ENCODE assay signal across 32 cellular contexts in the genomic region with DNA sequence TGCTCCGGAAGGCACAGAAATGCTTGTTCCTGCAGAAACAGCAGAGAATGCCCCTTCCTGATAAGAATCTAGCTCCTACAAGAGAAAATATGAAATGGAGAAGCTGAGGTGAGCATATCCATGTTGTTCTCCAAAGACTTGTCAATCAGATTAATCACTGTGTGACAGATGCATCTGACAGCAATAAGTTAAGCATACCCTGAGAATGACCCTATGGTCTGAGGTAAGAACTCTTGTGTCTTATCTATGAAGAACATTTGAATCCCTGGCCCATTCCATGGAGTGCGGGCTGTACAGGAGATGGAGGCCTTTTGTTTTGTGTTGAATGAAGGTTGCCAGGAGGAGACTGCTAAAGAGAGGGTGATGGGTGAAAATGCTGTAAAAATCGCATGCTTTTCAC. TPM values are rescaled to one million over a fixed set of nuclear protein-coding genes. Genes with fewer than 3 reads are reported as not detected.
"Had no signal": no experiment of that assay in that cellular context is flagged by ENCODE, and none has a peak within 500 bp of the region (broad histone marks: within the 10 kb centered on the region; RNA-seq: fewer than 3 reads in every experiment).

No MANE protein-coding gene starts in this region.

- H3K9me3 ChIP-seq: ascending aorta, breast epithelium, colonic mucosa had no signal

- H3K27ac ChIP-seq: ascending aorta, breast epithelium, cardiac muscle cell, colonic mucosa, VCaP had no signal

- H3K4me3 Mint-ChIP-seq: activated CD8-positive, alpha-beta T cell treated with anti-CD3 and anti-CD28 coated beads for 36 hours; activated naive CD4-positive, alpha-beta T cell treated with anti-CD3 and anti-CD28 coated beads, Interleukin-2, amount 10 ng/mL, durations not matched to agents 7 days and 5 days; activated naive CD8-positive, alpha-beta T cell treated with anti-CD3 and anti-CD28 coated beads, Interleukin-2, amount 10 ng/mL, durations not matched to agents 7 days and 5 days; activated T-cell treated with anti-CD3 and anti-CD28 coated beads, Interleukin-2, amount 50 U/mL, for 4 hours; brain; WTC11 had no signal

- ATAC-seq: activated CD8-positive, alpha-beta T cell treated with anti-CD3 and anti-CD28 coated beads for 36 hours; activated naive CD4-positive, alpha-beta T cell treated with anti-CD3 and anti-CD28 coated beads, Interleukin-2, amount 50 U/mL, for 72 hours; activated T-cell treated with anti-CD3 and anti-CD28 coated beads, Interleukin-2, amount 50 U/mL, for 4 hours; esophagus mucosa; WTC11 had no signal

- DNase-seq: activated CD4-positive, alpha-beta T cell treated with anti-CD3 and anti-CD28 coated beads for 1 hour; activated CD4-positive, alpha-beta T cell treated with anti-CD3 and anti-CD28 coated beads for 4 hours; activated CD4-positive, alpha-beta T cell treated with anti-CD3 and anti-CD28 coated beads, Interleukin-2, amount 50 U/mL, for 1 hour; activated CD4-positive, alpha-beta T cell treated with anti-CD3 and anti-CD28 coated beads, Interleukin-2, amount 50 U/mL, for 48 hours; activated CD8-positive, alpha-beta memory T cell treated with anti-CD3 and anti-CD28 coated beads for 24 hours; activated CD8-positive, alpha-beta T cell treated with anti-CD3 and anti-CD28 coated beads for 36 hours; activated effector memory CD4-positive, alpha-beta T cell treated with anti-CD3 and anti-CD28 coated beads, Interleukin-2, amount 50 U/mL, for 16 hours; activated naive CD4-positive, alpha-beta T cell; activated naive CD4-positive, alpha-beta T cell treated with anti-CD3 and anti-CD28 coated beads, Interleukin-2, amount 10 ng/mL, durations not matched to agents 7 days and 5 days; activated naive CD8-positive, alpha-beta T cell treated with anti-CD3 and anti-CD28 coated beads, Interleukin-2, amount 10 ng/mL, durations not matched to agents 7 days and 5 days; activated T-cell treated with anti-CD3 and anti-CD28 coated beads, Interleukin-2, amount 50 U/mL, for 4 hours; central memory CD4-positive, alpha-beta T cell; cerebellar nuclear complex; colonic mucosa; effector CD8-positive, alpha-beta T cell; foreskin fibroblast; head of caudate nucleus; T-helper 2 cell had no signal

- H3K27ac Mint-ChIP-seq: activated CD8-positive, alpha-beta T cell treated with anti-CD3 and anti-CD28 coated beads for 36 hours; activated naive CD4-positive, alpha-beta T cell treated with anti-CD3 and anti-CD28 coated beads, Interleukin-2, amount 10 ng/mL, durations not matched to agents 7 days and 5 days; activated naive CD4-positive, alpha-beta T cell treated with anti-CD3 and anti-CD28 coated beads, Interleukin-2, amount 50 U/mL, for 72 hours; activated naive CD8-positive, alpha-beta T cell treated with anti-CD3 and anti-CD28 coated beads, Interleukin-2, amount 10 ng/mL, durations not matched to agents 7 days and 5 days; activated T-helper 2 cell treated with anti-CD3 and anti-CD28 coated beads, Interferon-gamma antibody, Interleukin-2, Interleukin-4, amounts not matched to agents 10 μg/mL and 5 μg/mL and 100 μg/mL, durations not matched to agents 14 hours and 24 hours and 36 hours; brain; WTC11 had no signal

- H3K27me3 Mint-ChIP-seq: activated CD8-positive, alpha-beta T cell treated with anti-CD3 and anti-CD28 coated beads for 36 hours; activated naive CD8-positive, alpha-beta T cell treated with anti-CD3 and anti-CD28 coated beads, Interleukin-2, amount 10 ng/mL, durations not matched to agents 7 days and 5 days; brain had no signal

- H3K27me3 ChIP-seq: ascending aorta, breast epithelium, cardiac muscle cell, colonic mucosa had no signal

- H3K4me3 ChIP-seq: ascending aorta, breast epithelium, cardiac muscle cell, colonic mucosa had no signal

- H3K9me3 Mint-ChIP-seq: activated CD8-positive, alpha-beta T cell treated with anti-CD3 and anti-CD28 coated beads for 36 hours; activated naive CD4-positive, alpha-beta T cell treated with anti-CD3 and anti-CD28 coated beads, Interleukin-2, amount 10 ng/mL, durations not matched to agents 7 days and 5 days; activated naive CD4-positive, alpha-beta T cell treated with anti-CD3 and anti-CD28 coated beads, Interleukin-2, amount 50 U/mL, for 72 hours; activated naive CD8-positive, alpha-beta T cell treated with anti-CD3 and anti-CD28 coated beads, Interleukin-2, amount 10 ng/mL, durations not matched to agents 7 days and 5 days; activated T-cell treated with anti-CD3 and anti-CD28 coated beads, Interleukin-2, amount 50 U/mL, for 4 hours; activated T-helper 2 cell treated with anti-CD3 and anti-CD28 coated beads, Interferon-gamma antibody, Interleukin-2, Interleukin-4, amounts not matched to agents 10 μg/mL and 5 μg/mL and 100 μg/mL, durations not matched to agents 14 hours and 24 hours and 36 hours; brain; WTC11 had no signal

- H3K36me3 ChIP-seq: ascending aorta, breast epithelium, cardiac muscle cell, colonic mucosa had no signal

- H3K4me1 Mint-ChIP-seq: activated naive CD4-positive, alpha-beta T cell treated with anti-CD3 and anti-CD28 coated beads, Interleukin-2, amount 10 ng/mL, durations not matched to agents 7 days and 5 days; activated naive CD8-positive, alpha-beta T cell treated with anti-CD3 and anti-CD28 coated beads, Interleukin-2, amount 10 ng/mL, durations not matched to agents 7 days and 5 days; brain had no signal

- H3K36me3 Mint-ChIP-seq: activated naive CD4-positive, alpha-beta T cell treated with anti-CD3 and anti-CD28 coated beads, Interleukin-2, amount 10 ng/mL, durations not matched to agents 7 days and 5 days; activated naive CD4-positive, alpha-beta T cell treated with anti-CD3 and anti-CD28 coated beads, Interleukin-2, amount 50 U/mL, for 72 hours; brain; WTC11 had no signal

- FAIRE-seq: frontal cortex, TTC549 had no signal

- H3K4me1 ChIP-seq: ascending aorta, breast epithelium, colonic mucosa had no signal

RNA-seq across cellular contexts. Expression of gene ASB5, which starts 21.5 kb away (rescaled TPM):
- total RNA-seq: activated CD8-positive, alpha-beta T cell treated with anti-CD3 and anti-CD28 coated beads for 36 hours; activated naive CD4-positive, alpha-beta T cell treated with anti-CD3 and anti-CD28 coated beads, Interleukin-2, amount 50 U/mL, for 72 hours; activated naive CD8-positive, alpha-beta T cell treated with anti-CD3 and anti-CD28 coated beads, Interleukin-2, amount 10 ng/mL, durations not matched to agents 7 days and 5 days; activated T-cell treated with anti-CD3 and anti-CD28 coated beads, Interleukin-2, amount 50 U/mL, for 4 hours; activated T-helper 2 cell treated with anti-CD3 and anti-CD28 coated beads, Interferon-gamma antibody, Interleukin-2, Interleukin-4, amounts not matched to agents 10 μg/mL and 5 μg/mL and 100 μg/mL, durations not matched to agents 14 hours and 24 hours and 36 hours; ascending aorta; breast epithelium; cardiac muscle cell; dermis microvascular lymphatic vessel endothelial cell; epithelial cell of proximal tubule; T-helper 1 cell treated with Interleukin-12 subunit alpha and Interleukin-12 subunit beta and Interleukin-4 antibody, amounts not matched to agents 30 ng/mL and 1 ng/mL, for 36 hours; WTC11 had no signal
